Comparison of ENCODE assay signal across 8 cellular contexts in genomic region chr10:13056461-13057077, GRCh38. TPM values are rescaled to one million over a fixed set of nuclear protein-coding genes. Genes with fewer than 3 reads are reported as not detected.
DNase-seq lines count a peak whose midpoint lies in the region; ATAC-seq and TF ChIP-seq lines count a peak whose summit lies in the region.

No MANE protein-coding gene starts in this region.

- in situ Hi-C loops in ACHN (cut with HindIII; ENCODE audit: low pct_ligation_motif_present, low pct_unique_long_range_greater_than_20kb, low sequenced_read_pairs): no loop called here

- no peak overlapping the region for H3K27ac ChIP-seq in H9 (ENCODE audit: insufficient read length, low read depth, low read length)

- peak; percentile 13 for DNase-seq in ACHN
- DNase-seq in H9: no peak
- peak; percentile 43 for DNase-seq in adipocyte (ENCODE audit: low read depth)
- DNase-seq in islet precursor cell: peak; percentile 60
- DNase-seq in left colon: no peak
- no peak for DNase-seq in GM10266 (ENCODE audit: extremely low spot score)
- no peak for DNase-seq in activated naive CD4-positive, alpha-beta T cell (lab: John Stamatoyannopoulos, UW)
- no peak for DNase-seq in HuH-7.5 (ENCODE audit: low spot score)

- ATAC-seq in left colon: no peak

- H4K5ac ChIP-seq in H9 (ENCODE audit: insufficient read length, low read depth, low read length): no peak overlapping the region

- H2AK5ac ChIP-seq in H9 (ENCODE audit: insufficient read length, low read length): no peak overlapping the region

- WGBS in H9 (ENCODE audit: extremely low coverage, insufficient read length, low lambda C conversion rate): no CpG with 5 or more reads among the region's 6 CpGs

- H3K36me3 Mint-ChIP-seq in H9 (ENCODE audit: insufficient read depth in 1 of 3, low read depth in 3 of 3): no peaks in the 10 kb centered on the region; a peak in 1 of 7 replicates

- H3T11ph ChIP-seq in H9 (ENCODE audit: low read length): no peak overlapping the region

- H3K27me3 ChIP-seq in H9 (ENCODE audit: insufficient read depth, low read length) (no peaks in the 10 kb centered on the region), adipocyte (replicated peaks; ENCODE audit: control insufficient read depth, insufficient read depth, low read length) (peaks cover 18% of the 10 kb centered on the region)

- H3K23ac ChIP-seq in H9 (ENCODE audit: insufficient read length, low read depth, low read length): no peak overlapping the region

- peaks cover 28 to 29% of the 10 kb centered on the region in 2 experiments for H3K4me1 Mint-ChIP-seq in H9

- no peaks in the 10 kb centered on the region for H3K36me3 ChIP-seq in adipocyte (ENCODE audit: control insufficient read depth, insufficient read depth, low read length, severe bottlenecking)

- intact Hi-C loops in left colon (cut with DNase I, micrococcal nuclease): no loop called here

- H3K4me1 ChIP-seq in H9 (ENCODE audit: insufficient read depth, low read length) (peaks cover 3% of the 10 kb centered on the region; the same call in 1 of the 2 replicates), adipocyte (ENCODE audit: control insufficient read depth, insufficient read depth, low read length) (no peaks in the 10 kb centered on the region)

- no peaks in the 10 kb centered on the region for H3K23me2 ChIP-seq in H9 (ENCODE audit: insufficient read length, low read depth, low read length, poor library complexity, severe bottlenecking)

- H3K9me3 ChIP-seq in H9 (ENCODE audit: control insufficient read depth, low read depth, low read length) (no peaks in the 10 kb centered on the region), adipocyte (ENCODE audit: control insufficient read depth, low read length) (no peaks in the 10 kb centered on the region)

- H2BK15ac ChIP-seq in H9 (ENCODE audit: low read depth, low read length): no peak overlapping the region

- H3K56ac ChIP-seq in H9 (ENCODE audit: insufficient read length, low read depth, low read length): no peak overlapping the region

- H3K79me1 ChIP-seq in H9 (ENCODE audit: insufficient read depth, low read depth, low read length, poor library complexity, severe bottlenecking): no peaks in the 10 kb centered on the region

- H2BK5ac ChIP-seq in H9 (ENCODE audit: insufficient read length, low read length): no peak overlapping the region

- no peak overlapping the region for H3K4me3 Mint-ChIP-seq in H9

- H3K4me2 ChIP-seq in H9 (ENCODE audit: insufficient read depth, insufficient read length, low read length): no peak overlapping the region

- TF ChIP-seq CTCF in H9 (conservative IDR thresholded peaks at IDR 0.05): peak; percentile 60
- TF ChIP-seq CTCF in GM10266 (IDR thresholded peaks at IDR 0.05; ENCODE audit: control insufficient read depth, insufficient read depth, low read depth, missing control alignments): no peak

- no peak overlapping the region for H3K4me3 ChIP-seq in adipocyte (ENCODE audit: low read length)

- H3K9ac ChIP-seq in H9 (ENCODE audit: extremely low read depth, insufficient read length, low read length) (no peak overlapping the region), adipocyte (ENCODE audit: low read length) (no peak overlapping the region)

- H3K27ac Mint-ChIP-seq in H9: no peak overlapping the region

- no peak overlapping the region for H3K4ac ChIP-seq in H9 (ENCODE audit: low read depth, low read length)

- H2BK120ac ChIP-seq in H9 (ENCODE audit: low read depth, low read length, poor library complexity, severe bottlenecking): no peak overlapping the region

- no peaks in the 10 kb centered on the region for H3K79me2 ChIP-seq in H9 (ENCODE audit: insufficient read depth, low read length)

- no peaks in the 10 kb centered on the region; the same call in none of the 2 replicates for H3K27me3 Mint-ChIP-seq in H9 (ENCODE audit: low read depth)

- no peak overlapping the region for H2AFZ ChIP-seq in H9 (ENCODE audit: low read length)

- no peak overlapping the region for H2BK12ac ChIP-seq in H9 (ENCODE audit: insufficient read length, low read depth, low read length)

- no peaks in the 10 kb centered on the region for H4K20me1 ChIP-seq in H9 (ENCODE audit: control insufficient read depth, insufficient read depth, insufficient read length)

- H2BK20ac ChIP-seq in H9 (ENCODE audit: low read depth, low read length, poor library complexity, severe bottlenecking): no peak overlapping the region

- H4K8ac ChIP-seq in H9 (replicated peaks; ENCODE audit: insufficient read length, low read depth, low read length): no peak overlapping the region

- H4K91ac ChIP-seq in H9 (ENCODE audit: insufficient read length, low read depth, low read length): no peak overlapping the region

- H3K9me3 Mint-ChIP-seq in H9: no peaks in the 10 kb centered on the region

- no peak overlapping the region for H3K18ac ChIP-seq in H9 (ENCODE audit: insufficient read length, low read depth, low read length)

- no peak overlapping the region for H3K14ac ChIP-seq in H9 (ENCODE audit: insufficient read depth, low read length)

RNA-seq across cellular contexts. Expression of gene OPTN, which starts 43.4 kb away (rescaled TPM):
- total RNA-seq in H9 (2021): 13.6 and 16.1 TPM in 2 replicates
- 100 to 1,000 TPM in 1 of 2 donors, 10 to 100 TPM in 1; 93.2 to 122 TPM for total RNA-seq in left colon

RNA-seq across cellular contexts. Expression of gene CCDC3, which starts 55.1 kb away (rescaled TPM):
- total RNA-seq in H9 (2021) (2.3 and 2.4 TPM in 2 replicates), left colon (1 to 10 TPM; 1.0 to 4.0 TPM)

Comparison
In these comparisons a context has a peak if more than half of its experiments do, and no peak if none do; other contexts are left out.
1. DNase-seq: peak in ACHN (single experiment), adipocyte (single experiment) and islet precursor cell (single experiment); none in H9 (single experiment), left colon (0 of 2), GM10266 (single experiment), activated naive CD4-positive, alpha-beta T cell (0 of 4) and HuH-7.5 (single experiment).